In genomic region chr14:91325211-91325610, GRCh38 we compare ENCODE assay signal across 14 cellular contexts.
DNase-seq lines count a peak whose midpoint lies in the region; ATAC-seq and TF ChIP-seq lines count a peak whose summit lies in the region.
"Had no signal": no experiment of that assay in that cellular context is flagged by ENCODE, and none has a peak within 500 bp of the region (broad histone marks: within the 10 kb centered on the region; RNA-seq: fewer than 3 reads in every experiment).

No MANE protein-coding gene starts in this region.

- ATAC-seq in central memory CD8-positive, alpha-beta T cell (replicated peaks; ENCODE audit: extremely low read depth, poor library complexity, severe bottlenecking): no peak
- ATAC-seq in stimulated activated memory B cell treated with anti-CD40 and anti-IgM and Interleukin-4, amounts not matched to agents 10 μg/mL and 1 μg/mL and 100 μg/mL, for 72 hours: no peak
- ATAC-seq in GM21367 (IDR thresholded peaks at IDR 0.05; ENCODE audit: unreplicated experiment): no peak

- no peaks in the 10 kb centered on the region; the same call in 1 of the 2 replicates for H3F3A ChIP-seq in OCI-LY1 (ENCODE audit: insufficient read depth, low read length)

- DNase-seq in activated naive CD4-positive, alpha-beta T cell treated with anti-CD3 and anti-CD28 coated beads, Interleukin-2, amount 10 ng/mL, durations not matched to agents 7 days and 5 days: no peak
- DNase-seq in activated naive CD4-positive, alpha-beta T cell (lab: John Stamatoyannopoulos, UW): no peak
- DNase-seq in central memory CD8-positive, alpha-beta T cell (ENCODE audit: low spot score in 2 of 2): no peak
- no peak for DNase-seq in ureter (ENCODE audit: low spot score)
- no peak for DNase-seq in NCI-H2081 (lab: John Stamatoyannopoulos, UW)
- DNase-seq: activated T-cell treated with anti-CD3 and anti-CD28 coated beads, Interleukin-2, amount 50 U/mL, for 1 hour; NCI-H1092; NCI-H510A had no signal

- CTCF ChIA-PET in activated naive CD4-positive, alpha-beta T cell treated with anti-CD3 and anti-CD28 coated beads, Interleukin-2, amount 10 ng/mL, durations not matched to agents 7 days and 5 days (lab: Charles Lee): interaction anchor here (0.9 to 5.2 kb wide), 9 partner anchors 10 to 102 kb away, joined by 3 to 85 read pairs (median 7); partner anchors contain the start of gene CCDC88C

- H3K4me3 Mint-ChIP-seq in activated naive CD4-positive, alpha-beta T cell treated with anti-CD3 and anti-CD28 coated beads, Interleukin-2, amount 10 ng/mL, durations not matched to agents 7 days and 5 days: no peak overlapping the region
- H3K4me3 Mint-ChIP-seq in central memory CD8-positive, alpha-beta T cell: peak overlapping the region; percentile 80
- H3K4me3 Mint-ChIP-seq in stimulated activated memory B cell treated with anti-CD40 and anti-IgM and Interleukin-4, amounts not matched to agents 10 μg/mL and 1 μg/mL and 100 μg/mL, for 72 hours: no peak overlapping the region

- no peak for TF ChIP-seq CTCF in OCI-LY1 (IDR thresholded peaks at IDR 0.05; ENCODE audit: low read length)

- H3K9me3 ChIP-seq in OCI-LY1 (ENCODE audit: low read length): no peaks in the 10 kb centered on the region
- H3K9me3 ChIP-seq: prostate gland had no signal

- H4K20me1 ChIP-seq in OCI-LY1 (ENCODE audit: insufficient read depth, low read length): no peaks in the 10 kb centered on the region

- peaks cover 78% of the 10 kb centered on the region for H3K4me1 Mint-ChIP-seq in activated naive CD4-positive, alpha-beta T cell treated with anti-CD3 and anti-CD28 coated beads, Interleukin-2, amount 10 ng/mL, durations not matched to agents 7 days and 5 days
- peaks cover 75% of the 10 kb centered on the region for H3K4me1 Mint-ChIP-seq in central memory CD8-positive, alpha-beta T cell
- peaks cover 64% of the 10 kb centered on the region for H3K4me1 Mint-ChIP-seq in stimulated activated memory B cell treated with anti-CD40 and anti-IgM and Interleukin-4, amounts not matched to agents 10 μg/mL and 1 μg/mL and 100 μg/mL, for 72 hours

- no peak overlapping the region for H3K4me3 ChIP-seq in OCI-LY1 (ENCODE audit: low read depth, low read length, poor library complexity, severe bottlenecking)
- H3K4me3 ChIP-seq: hepatocyte, prostate gland had no signal

- H3K4me2 ChIP-seq in OCI-LY1 (ENCODE audit: low read length): no peak overlapping the region
- H3K4me2 ChIP-seq: hepatocyte had no signal

- no peak overlapping the region for H3K9ac ChIP-seq in OCI-LY1 (ENCODE audit: low read length)

- no peaks in the 10 kb centered on the region for H3K9me3 Mint-ChIP-seq in activated naive CD4-positive, alpha-beta T cell treated with anti-CD3 and anti-CD28 coated beads, Interleukin-2, amount 10 ng/mL, durations not matched to agents 7 days and 5 days
- H3K9me3 Mint-ChIP-seq in central memory CD8-positive, alpha-beta T cell: no peaks in the 10 kb centered on the region
- no peaks in the 10 kb centered on the region for H3K9me3 Mint-ChIP-seq in stimulated activated memory B cell treated with anti-CD40 and anti-IgM and Interleukin-4, amounts not matched to agents 10 μg/mL and 1 μg/mL and 100 μg/mL, for 72 hours

- H3K9me2 ChIP-seq in OCI-LY1 (ENCODE audit: low read depth, low read length): no peaks in the 10 kb centered on the region

- no peaks in the 10 kb centered on the region for H3K27me3 ChIP-seq in OCI-LY1 (ENCODE audit: insufficient read depth, low read length)
- H3K27me3 ChIP-seq: hepatocyte had no signal

- peaks cover 63% of the 10 kb centered on the region for H3K36me3 Mint-ChIP-seq in activated naive CD4-positive, alpha-beta T cell treated with anti-CD3 and anti-CD28 coated beads, Interleukin-2, amount 10 ng/mL, durations not matched to agents 7 days and 5 days
- H3K36me3 Mint-ChIP-seq in central memory CD8-positive, alpha-beta T cell (ENCODE audit: insufficient read depth): peaks cover 66% of the 10 kb centered on the region
- H3K36me3 Mint-ChIP-seq in stimulated activated memory B cell treated with anti-CD40 and anti-IgM and Interleukin-4, amounts not matched to agents 10 μg/mL and 1 μg/mL and 100 μg/mL, for 72 hours: peaks cover 58% of the 10 kb centered on the region

- peak overlapping the region; percentile 95 for H3K27ac ChIP-seq in OCI-LY1 (ENCODE audit: low read depth, low read length, poor library complexity, severe bottlenecking)
- H3K27ac ChIP-seq: epithelial cell of prostate, hepatocyte had no signal

- H3K36me3 ChIP-seq in OCI-LY1 (ENCODE audit: insufficient read depth, low read length): peaks cover 96% of the 10 kb centered on the region
- H3K36me3 ChIP-seq: prostate gland had no signal

- peak overlapping the region; percentile 97 for H3K27ac Mint-ChIP-seq in activated naive CD4-positive, alpha-beta T cell treated with anti-CD3 and anti-CD28 coated beads, Interleukin-2, amount 10 ng/mL, durations not matched to agents 7 days and 5 days
- peak overlapping the region; percentile 98 for H3K27ac Mint-ChIP-seq in central memory CD8-positive, alpha-beta T cell (ENCODE audit: low read depth)
- H3K27ac Mint-ChIP-seq in stimulated activated memory B cell treated with anti-CD40 and anti-IgM and Interleukin-4, amounts not matched to agents 10 μg/mL and 1 μg/mL and 100 μg/mL, for 72 hours: peak overlapping the region; percentile 99

- H2AFZ ChIP-seq in OCI-LY1 (ENCODE audit: low read length): no peak overlapping the region
- H2AFZ ChIP-seq: hepatocyte had no signal

- H3K27me3 Mint-ChIP-seq in activated naive CD4-positive, alpha-beta T cell treated with anti-CD3 and anti-CD28 coated beads, Interleukin-2, amount 10 ng/mL, durations not matched to agents 7 days and 5 days: no peaks in the 10 kb centered on the region
- no peaks in the 10 kb centered on the region for H3K27me3 Mint-ChIP-seq in central memory CD8-positive, alpha-beta T cell
- H3K27me3 Mint-ChIP-seq in stimulated activated memory B cell treated with anti-CD40 and anti-IgM and Interleukin-4, amounts not matched to agents 10 μg/mL and 1 μg/mL and 100 μg/mL, for 72 hours: no peaks in the 10 kb centered on the region

- no peaks in the 10 kb centered on the region for H3K79me2 ChIP-seq in OCI-LY1 (ENCODE audit: insufficient read depth, low read length)
- H3K79me2 ChIP-seq: hepatocyte had no signal

- peaks cover 20% of the 10 kb centered on the region for H3K4me1 ChIP-seq in OCI-LY1 (ENCODE audit: insufficient read depth, low read length, severe bottlenecking)
- H3K4me1 ChIP-seq: prostate gland had no signal
